Comparison of ENCODE assay signal across 8 cellular contexts in the genomic region with DNA sequence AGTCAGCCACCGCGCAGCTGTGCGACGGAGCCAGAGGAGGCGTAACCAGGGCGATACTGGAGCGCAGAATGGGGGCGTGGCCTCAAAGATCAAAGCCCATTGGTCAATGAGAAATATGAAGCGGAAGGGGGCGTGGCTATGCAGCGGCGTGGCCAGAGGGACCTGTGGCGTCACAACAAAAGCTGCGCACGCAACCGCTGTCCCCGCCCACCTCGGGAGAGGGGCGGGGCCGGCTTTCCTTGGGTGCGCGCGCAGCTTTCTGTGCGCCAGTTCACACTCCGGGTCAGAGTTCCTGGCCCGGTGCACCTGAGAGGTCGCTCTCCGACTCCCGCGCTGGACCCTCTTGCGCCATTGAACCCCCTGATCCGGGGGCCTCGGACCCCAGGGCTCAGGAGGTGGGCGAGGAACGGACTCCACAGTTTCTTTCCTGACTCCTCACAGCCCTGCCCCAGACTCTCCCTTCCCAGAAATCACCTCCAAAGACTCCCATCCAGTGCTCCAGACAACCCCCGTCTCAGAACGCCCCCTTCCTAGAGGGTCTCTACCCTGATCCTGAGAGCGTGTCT. TPM values are rescaled to one million over a fixed set of nuclear protein-coding genes. Genes with fewer than 3 reads are reported as not detected.
DNase-seq lines count a peak whose midpoint lies in the region; ATAC-seq, FAIRE-seq and TF ChIP-seq lines count a peak whose summit lies in the region.

TSS of gene SWI5 (plus strand) at position 269 of the 566 bp plus-strand sequence.

- no peak for TF ChIP-seq CTCF in right atrium auricular region (IDR thresholded peaks at IDR 0.05)

- peak within 1 kb of the TSS; percentile 95 for H3K4me3 Mint-ChIP-seq in T-helper 2 cell treated with Interferon-gamma antibody and Interleukin-4, amounts not matched to agents 5 μg/mL and 100 μg/mL, for 36 hours

- no peaks in the 10 kb centered on the region for H3K9me3 Mint-ChIP-seq in T-helper 2 cell treated with Interferon-gamma antibody and Interleukin-4, amounts not matched to agents 5 μg/mL and 100 μg/mL, for 36 hours

- FAIRE-seq in GM18507 (lab: Jason Lieb, UNC), result peak; percentile 97
- peak; percentile 91 for FAIRE-seq in urothelium cell line (lab: Jason Lieb, UNC)

- peak; percentile 92 for ATAC-seq in HG02973 (IDR thresholded peaks at IDR 0.05; ENCODE audit: unreplicated experiment)

- H3K9me3 ChIP-seq in right atrium auricular region, result no peaks in the 10 kb centered on the region

- H3K27me3 ChIP-seq in right atrium auricular region, result no peaks in the 10 kb centered on the region

- peaks cover 22% of the 10 kb centered on the region for H3K36me3 ChIP-seq in right atrium auricular region

- H3K27me3 Mint-ChIP-seq in T-helper 2 cell treated with Interferon-gamma antibody and Interleukin-4, amounts not matched to agents 5 μg/mL and 100 μg/mL, for 36 hours (ENCODE audit: low read depth), result peaks cover 2% of the 10 kb centered on the region

- H3K27ac ChIP-seq in right atrium auricular region, result peak within 1 kb of the TSS; percentile 90 to 97

- H3K4me1 ChIP-seq in right atrium auricular region, result peaks cover 0 to 41% of the 10 kb centered on the region in 2 donors

- peak within 1 kb of the TSS; percentile 86 to 96 for H3K4me3 ChIP-seq in right atrium auricular region

- peak within 1 kb of the TSS; percentile 93 for H3K27ac Mint-ChIP-seq in T-helper 2 cell treated with Interferon-gamma antibody and Interleukin-4, amounts not matched to agents 5 μg/mL and 100 μg/mL, for 36 hours

- peaks cover 38% of the 10 kb centered on the region for H3K4me1 Mint-ChIP-seq in T-helper 2 cell treated with Interferon-gamma antibody and Interleukin-4, amounts not matched to agents 5 μg/mL and 100 μg/mL, for 36 hours (ENCODE audit: low read depth)

- H3K36me3 Mint-ChIP-seq in T-helper 2 cell treated with Interferon-gamma antibody and Interleukin-4, amounts not matched to agents 5 μg/mL and 100 μg/mL, for 36 hours (ENCODE audit: low read depth), result peaks cover 10% of the 10 kb centered on the region

- DNase-seq in GM18507 (ENCODE audit: extremely low spot score, insufficient read length, low read depth) (peak; percentile 97), NCI-H1930 (lab: John Stamatoyannopoulos, UW) (peak; percentile 98 to 99), anterior cingulate cortex (lab: John Stamatoyannopoulos, UW) (peak; percentile 92 to 100 (median 98)), right atrium auricular region (ENCODE audit: low spot score) (peak; percentile 100), pulmonary artery endothelial cell (ENCODE audit: low read depth, low spot score) (peak; percentile 97), urothelium cell line (ENCODE audit: low spot score) (peak; percentile 99)
- DNase-seq in T-helper 2 cell treated with Interferon-gamma antibody and Interleukin-4, amounts not matched to agents 5 μg/mL and 100 μg/mL, for 36 hours (ENCODE audit: low spot score), result peak; percentile 99

RNA-seq across cellular contexts. Expression of gene SWI5, which starts in this region (rescaled TPM):
- total RNA-seq in right atrium auricular region (10 to 100 TPM; 21.5 to 23.0 TPM), pulmonary artery endothelial cell (32.4 and 32.5 TPM in 2 replicates)

Comparison
In these comparisons a context has a peak if more than half of its experiments do, and no peak if none do; other contexts are left out.
1. Peak in every context shown above with its lines: DNase-seq, ATAC-seq, H3K4me3 ChIP-seq and H3K27ac ChIP-seq.